8 cellular contexts compared by ENCODE assay signal in genomic region chr19:40285353-40286234, GRCh38. TPM values are rescaled to one million over a fixed set of nuclear protein-coding genes. Genes with fewer than 3 reads are reported as not detected.
DNase-seq lines count a peak whose midpoint lies in the region; ATAC-seq, FAIRE-seq and TF ChIP-seq lines count a peak whose summit lies in the region.

No MANE protein-coding gene starts in this region.

- CTCF ChIA-PET in RWPE1 (lab: Yijun Ruan, JAX): interaction anchor here (0.8 kb wide), 2 partner anchors 19 to 255 kb away, joined by 3 read pairs; no protein-coding TSS in a partner anchor

- peak overlapping the region; percentile 97 for H3K4me3 Mint-ChIP-seq in natural killer cell treated with Interleukin-12 subunit alpha and Interleukin-12 subunit beta and Interleukin-15 and Interleukin-18, amount 100 ng/mL, for 72 hours

- POLR2A ChIA-PET in RWPE1 (lab: Yijun Ruan, JAX; ENCODE audit: low non-redundant PET): no interaction called here

- DNase-seq in ELR (ENCODE audit: low read depth) (peak; percentile 99), H54 (ENCODE audit: insufficient read length, low spot score) (peak; percentile 98), LoVo (ENCODE audit: low spot score) (peak; percentile 100), RWPE1 (ENCODE audit: low spot score) (peak; percentile 97), fibroblast of the aortic adventitia (ENCODE audit: low read depth) (peak; percentile 100)
- DNase-seq in activated effector memory CD4-positive, alpha-beta T cell treated with anti-CD3 and anti-CD28 coated beads, Interleukin-2, amount 50 U/mL, for 16 hours: peak; percentile 99
- DNase-seq in natural killer cell treated with Interleukin-12 subunit alpha and Interleukin-12 subunit beta and Interleukin-15 and Interleukin-18, amount 100 ng/mL, for 72 hours (ENCODE audit: low spot score): peak; percentile 99
- DNase-seq in stimulated activated naive CD4-positive, alpha-beta T cell treated with Interleukin-2 at 50 U/mL for 16 hours (lab: John Stamatoyannopoulos, UW): peak; percentile 99

- H3K27ac Mint-ChIP-seq in natural killer cell treated with Interleukin-12 subunit alpha and Interleukin-12 subunit beta and Interleukin-15 and Interleukin-18, amount 100 ng/mL, for 72 hours: peak overlapping the region; percentile 95 to 98

- H3K36me3 Mint-ChIP-seq in natural killer cell treated with Interleukin-12 subunit alpha and Interleukin-12 subunit beta and Interleukin-15 and Interleukin-18, amount 100 ng/mL, for 72 hours: peaks cover 5% of the 10 kb centered on the region

- no peak for TF ChIP-seq POLR2A in H54 (IDR thresholded peaks at IDR 0.05; ENCODE audit: low read depth, low read length)

- H3K27me3 Mint-ChIP-seq in natural killer cell treated with Interleukin-12 subunit alpha and Interleukin-12 subunit beta and Interleukin-15 and Interleukin-18, amount 100 ng/mL, for 72 hours: no peaks in the 10 kb centered on the region

- no peaks in the 10 kb centered on the region for H3K9me3 Mint-ChIP-seq in natural killer cell treated with Interleukin-12 subunit alpha and Interleukin-12 subunit beta and Interleukin-15 and Interleukin-18, amount 100 ng/mL, for 72 hours

- TF ChIP-seq CTCF in RWPE1 (conservative IDR thresholded peaks at IDR 0.05; ENCODE audit: low read depth): no peak
- no peak for TF ChIP-seq CTCF in fibroblast of the aortic adventitia (IDR thresholded peaks at IDR 0.05; ENCODE audit: insufficient read depth, low read length)

- FAIRE-seq in H54 (lab: Jason Lieb, UNC): peak; percentile 80

- H3K4me3 ChIP-seq in fibroblast of the aortic adventitia (ENCODE audit: low read depth, low read length): peak overlapping the region; percentile 90

- peaks cover 36 to 42% of the 10 kb centered on the region in 2 donors for H3K4me1 Mint-ChIP-seq in natural killer cell treated with Interleukin-12 subunit alpha and Interleukin-12 subunit beta and Interleukin-15 and Interleukin-18, amount 100 ng/mL, for 72 hours (ENCODE audit: low read depth in 2 of 2)

- ATAC-seq in natural killer cell treated with Interleukin-12 subunit alpha and Interleukin-12 subunit beta and Interleukin-15 and Interleukin-18, amount 100 ng/mL, for 72 hours: peak; percentile 96 to 98

- peak overlapping the region; percentile 89 for H3K27ac ChIP-seq in RWPE1

RNA-seq across cellular contexts. Expression of gene AKT2, which starts 0.4 kb away (rescaled TPM):
- total RNA-seq in fibroblast of the aortic adventitia (ENCODE audit: low replicate concordance): 124 and 132 TPM in 2 replicates
- 100 to 1,000 TPM; 131 to 180 TPM for total RNA-seq in natural killer cell treated with Interleukin-12 subunit alpha and Interleukin-12 subunit beta and Interleukin-15 and Interleukin-18, amount 100 ng/mL, for 72 hours

RNA-seq across cellular contexts. Expression of gene CCNP, which starts 59.1 kb away (rescaled TPM):
- total RNA-seq in fibroblast of the aortic adventitia (ENCODE audit: low replicate concordance): 0.33 TPM in 1 of 2 replicates, not detected in the other
- under 1 TPM in 1 of 2 donors, not detected in 1; 0.98 TPM for total RNA-seq in natural killer cell treated with Interleukin-12 subunit alpha and Interleukin-12 subunit beta and Interleukin-15 and Interleukin-18, amount 100 ng/mL, for 72 hours

Comparison
In these comparisons a context has a peak if more than half of its experiments do, and no peak if none do; other contexts are left out.
1. Peak in every context shown above with its lines: DNase-seq, ATAC-seq, H3K4me3 ChIP-seq and H3K27ac ChIP-seq.